Comparison of ENCODE assay signal across 16 cellular contexts in the genomic region with DNA sequence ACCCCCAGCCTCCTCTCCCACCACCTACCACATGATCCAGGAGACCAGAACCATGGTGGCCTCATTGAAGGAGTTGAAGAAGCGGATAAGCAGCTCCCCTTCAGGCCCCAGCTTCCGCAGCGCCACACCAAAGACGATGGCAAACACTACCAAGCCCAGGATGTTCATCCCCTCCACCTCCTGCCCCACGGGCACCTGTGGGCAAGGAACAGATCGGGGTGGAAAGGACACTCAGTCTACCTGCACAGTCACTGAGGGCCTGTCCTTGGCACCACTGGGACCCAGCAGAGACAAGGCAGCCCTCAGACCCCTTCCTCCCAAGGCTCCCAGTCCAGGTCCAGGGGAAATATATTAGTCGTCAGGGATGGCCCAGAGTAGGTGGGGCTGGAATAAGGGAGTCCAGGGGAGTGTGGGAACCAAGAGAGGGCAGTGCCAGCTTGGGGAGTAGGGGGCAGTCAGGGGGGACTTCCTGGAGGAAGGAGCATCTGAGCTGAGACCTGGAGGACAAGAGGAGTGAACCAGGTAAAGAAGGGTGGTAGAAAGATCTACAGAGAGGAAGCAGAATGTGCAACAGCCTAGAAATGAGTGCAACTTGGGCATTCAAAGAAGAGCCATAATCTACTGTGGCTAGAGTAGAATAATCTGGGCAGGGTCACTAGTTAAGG. TPM values are rescaled to one million over a fixed set of nuclear protein-coding genes. Genes with fewer than 3 reads are reported as not detected.
DNase-seq lines count a peak whose midpoint lies in the region; ATAC-seq and TF ChIP-seq lines count a peak whose summit lies in the region.
"Had no signal": no experiment of that assay in that cellular context is flagged by ENCODE, and none has a peak within 500 bp of the region (broad histone marks: within the 10 kb centered on the region; RNA-seq: fewer than 3 reads in every experiment).

No MANE protein-coding gene starts in this region.

- H3K36me3 ChIP-seq in transverse colon = peaks cover 0 to 38% (median 13%) of the 10 kb centered on the region in 4 donors

- no peak overlapping the region for H3K4me3 ChIP-seq in transverse colon
- H3K4me3 ChIP-seq: HAP-1, hepatocyte, left ventricle myocardium inferior, Peyer's patch had no signal

- H3K27ac Mint-ChIP-seq in activated CD4-positive, alpha-beta T cell treated with anti-CD3 and anti-CD28 coated beads for 36 hours = peak overlapping the region; percentile 77
- H3K27ac Mint-ChIP-seq in HFFc6 (peak overlapping the region; percentile 60), nephron progenitor cell (peak overlapping the region; percentile 87)
- peak overlapping the region; percentile 98 for H3K27ac Mint-ChIP-seq in activated naive CD8-positive, alpha-beta T cell treated with anti-CD3 and anti-CD28 coated beads, Interleukin-2, amount 50 U/mL, for 24 hours

- no peak for TF ChIP-seq POLR2A in transverse colon (IDR thresholded peaks at IDR 0.05)

- no peak for ATAC-seq in activated CD4-positive, alpha-beta T cell treated with anti-CD3 and anti-CD28 coated beads for 36 hours
- no peak for ATAC-seq in activated naive CD8-positive, alpha-beta T cell treated with anti-CD3 and anti-CD28 coated beads, Interleukin-2, amount 50 U/mL, for 24 hours
- no peak for ATAC-seq in GM21619 (IDR thresholded peaks at IDR 0.05; ENCODE audit: unreplicated experiment)

- no peaks in the 10 kb centered on the region for H3K27me3 ChIP-seq in transverse colon
- H3K27me3 ChIP-seq: hepatocyte, Peyer's patch had no signal

- H3K4me1 ChIP-seq in transverse colon = peaks cover 0 to 41% (median 30%) of the 10 kb centered on the region in 4 donors

- no peaks in the 10 kb centered on the region for H3K9me3 ChIP-seq in transverse colon
- H3K9me3 ChIP-seq: HAP-1, left ventricle myocardium inferior, Peyer's patch had no signal

- intact Hi-C loops in activated CD4-positive, alpha-beta T cell treated with anti-CD3 and anti-CD28 coated beads for 36 hours (cut with DNase I, micrococcal nuclease) = no loop called here
- intact Hi-C loops in transverse colon (cut with DNase I; ENCODE audit: low total_unique reads) = no loop called here

- TF ChIP-seq CTCF in HFFc6 (IDR thresholded peaks at IDR 0.05) (no peak), nephron progenitor cell (IDR thresholded peaks at IDR 0.05) (no peak), transverse colon (IDR thresholded peaks at IDR 0.05) (no peak)

- POLR2A ChIA-PET in activated CD4-positive, alpha-beta T cell treated with anti-CD3 and anti-CD28 coated beads for 36 hours (lab: Charles Lee) = no interaction called here

- CTCF ChIA-PET in activated CD4-positive, alpha-beta T cell treated with anti-CD3 and anti-CD28 coated beads for 36 hours (lab: Charles Lee) = interaction anchor here (0.6 to 1.3 kb wide), 2 partner anchors 10 to 54 kb away, joined by 3 read pairs; no protein-coding TSS in a partner anchor

- DNase-seq in activated CD4-positive, alpha-beta T cell treated with anti-CD3 and anti-CD28 coated beads for 36 hours = no peak
- DNase-seq in activated CD4-positive, alpha-beta T cell treated with anti-CD3 and anti-CD28 coated beads for 1 hour = no peak
- DNase-seq in HFFc6 (no peak), nephron progenitor cell (no peak), retina (no peak), transverse colon (no peak)
- DNase-seq in activated naive CD8-positive, alpha-beta T cell treated with anti-CD3 and anti-CD28 coated beads, Interleukin-2, amount 50 U/mL, for 24 hours = no peak
- DNase-seq: activated CD8-positive, alpha-beta memory T cell treated with anti-CD3 and anti-CD28 coated beads, Interleukin-2, amount 50 U/mL, for 48 hours; DMS79; left ventricle myocardium inferior; NCI-H446 treated with DMSO at 0.1 percent for 48 hours; Peyer's patch; T1000 had no signal

- no peak overlapping the region for H3K27ac ChIP-seq in transverse colon
- H3K27ac ChIP-seq: hepatocyte, left ventricle myocardium inferior, Peyer's patch had no signal

- peaks cover 85% of the 10 kb centered on the region for H3K36me3 Mint-ChIP-seq in activated CD4-positive, alpha-beta T cell treated with anti-CD3 and anti-CD28 coated beads for 36 hours (ENCODE audit: low read depth)
- H3K36me3 Mint-ChIP-seq in HFFc6 (ENCODE audit: low read depth) (peaks cover 55% of the 10 kb centered on the region), nephron progenitor cell (ENCODE audit: low read depth) (peaks cover 35% of the 10 kb centered on the region)
- H3K36me3 Mint-ChIP-seq in activated naive CD8-positive, alpha-beta T cell treated with anti-CD3 and anti-CD28 coated beads, Interleukin-2, amount 50 U/mL, for 24 hours (ENCODE audit: low read depth) = peaks cover 84% of the 10 kb centered on the region

- WGBS in transverse colon (ENCODE audit: low coverage in 1 of 2), 2 donors = 94% methylated on average over 7 of the region's 7 CpGs; no CpG with 5 or more reads in 1 of the 2 donors

- in situ Hi-C loops in transverse colon (cut with MboI; ENCODE audit: low pct_ligation_motif_present in 1 of 4, low pct_unique_long_range_greater_than_20kb in 1 of 4, low sequenced_read_pairs in 3 of 4) = no loop called here

- no peaks in the 10 kb centered on the region for H3K9me3 Mint-ChIP-seq in activated CD4-positive, alpha-beta T cell treated with anti-CD3 and anti-CD28 coated beads for 36 hours (ENCODE audit: low read depth)
- H3K9me3 Mint-ChIP-seq in HFFc6 (no peaks in the 10 kb centered on the region), nephron progenitor cell (no peaks in the 10 kb centered on the region)
- H3K9me3 Mint-ChIP-seq in activated naive CD8-positive, alpha-beta T cell treated with anti-CD3 and anti-CD28 coated beads, Interleukin-2, amount 50 U/mL, for 24 hours = no peaks in the 10 kb centered on the region

- peak overlapping the region; percentile 94 for H3K4me3 Mint-ChIP-seq in activated CD4-positive, alpha-beta T cell treated with anti-CD3 and anti-CD28 coated beads for 36 hours
- H3K4me3 Mint-ChIP-seq in HFFc6 = peak overlapping the region; percentile 21; the same call in 1 of the 2 replicates
- peak overlapping the region; percentile 97 for H3K4me3 Mint-ChIP-seq in activated naive CD8-positive, alpha-beta T cell treated with anti-CD3 and anti-CD28 coated beads, Interleukin-2, amount 50 U/mL, for 24 hours
- H3K4me3 Mint-ChIP-seq in nephron progenitor cell = peak overlapping the region; percentile 93

- H3K27me3 Mint-ChIP-seq in activated CD4-positive, alpha-beta T cell treated with anti-CD3 and anti-CD28 coated beads for 36 hours = no peaks in the 10 kb centered on the region
- peaks cover 6% of the 10 kb centered on the region for H3K27me3 Mint-ChIP-seq in HFFc6 (ENCODE audit: insufficient read depth)
- H3K27me3 Mint-ChIP-seq in activated naive CD8-positive, alpha-beta T cell treated with anti-CD3 and anti-CD28 coated beads, Interleukin-2, amount 50 U/mL, for 24 hours = no peaks in the 10 kb centered on the region
- H3K27me3 Mint-ChIP-seq in nephron progenitor cell (ENCODE audit: low read depth, poor library complexity) = peaks cover 8% of the 10 kb centered on the region

- TF ChIP-seq EP300 in transverse colon (IDR thresholded peaks at IDR 0.05; ENCODE audit: low read depth) = no peak

- H3K4me1 Mint-ChIP-seq in activated CD4-positive, alpha-beta T cell treated with anti-CD3 and anti-CD28 coated beads for 36 hours = peaks cover 28% of the 10 kb centered on the region
- H3K4me1 Mint-ChIP-seq in HFFc6 (ENCODE audit: low read depth) = peaks cover 52% of the 10 kb centered on the region
- peaks cover 52% of the 10 kb centered on the region for H3K4me1 Mint-ChIP-seq in activated naive CD8-positive, alpha-beta T cell treated with anti-CD3 and anti-CD28 coated beads, Interleukin-2, amount 50 U/mL, for 24 hours
- peaks cover 52% of the 10 kb centered on the region for H3K4me1 Mint-ChIP-seq in nephron progenitor cell

RNA-seq across cellular contexts. Expression of gene SLC1A5, which starts 5.9 kb away (rescaled TPM):
- 100 to 1,000 TPM; 200 to 227 TPM for total RNA-seq in activated CD4-positive, alpha-beta T cell treated with anti-CD3 and anti-CD28 coated beads for 36 hours
- 100 to 1,000 TPM; 263 to 310 (median 281) TPM for total RNA-seq in HFFc6 (2021; fragmentation: NEBNext Ultra II Directional; extraction: Animal tissue kit (Norgen Biotek cat#: 25700))
- total RNA-seq in transverse colon = 100 to 1,000 TPM in 1 of 4 donors, 10 to 100 TPM in 3; 19.8 to 104 (median 91.4) TPM

RNA-seq across cellular contexts. Expression of gene STRN4, which starts 36.2 kb away (rescaled TPM):
- 10 to 100 TPM; 56.4 to 56.8 TPM for total RNA-seq in activated CD4-positive, alpha-beta T cell treated with anti-CD3 and anti-CD28 coated beads for 36 hours
- 10 to 100 TPM; 53.6 to 60.8 (median 58.3) TPM for total RNA-seq in HFFc6 (2021; fragmentation: NEBNext Ultra II Directional; extraction: Animal tissue kit (Norgen Biotek cat#: 25700))
- total RNA-seq in transverse colon = 100 to 1,000 TPM in 3 of 4 donors, 10 to 100 TPM in 1; 81.6 to 306 (median 174) TPM

RNA-seq across cellular contexts. Expression of gene FKRP, which starts 36.6 kb away (rescaled TPM):
- 10 to 100 TPM; 12.1 to 16.2 TPM for total RNA-seq in activated CD4-positive, alpha-beta T cell treated with anti-CD3 and anti-CD28 coated beads for 36 hours
- total RNA-seq in HFFc6 (2021; fragmentation: NEBNext Ultra II Directional; extraction: Animal tissue kit (Norgen Biotek cat#: 25700)) = 10 to 100 TPM; 31.4 to 36.8 (median 33.2) TPM
- 10 to 100 TPM in 3 of 4 donors, 1 to 10 TPM in 1; 9.7 to 16.1 (median 11.8) TPM for total RNA-seq in transverse colon

Comparison
In these comparisons a context has a peak if more than half of its experiments do, and no peak if none do; other contexts are left out.
1. H3K4me3 Mint-ChIP-seq: peak in every context shown above with its lines; median percentile 97 in activated naive CD8-positive, alpha-beta T cell treated with anti-CD3 and anti-CD28 coated beads, Interleukin-2, amount 50 U/mL, for 24 hours; 94 in activated CD4-positive, alpha-beta T cell treated with anti-CD3 and anti-CD28 coated beads for 36 hours; 93 in nephron progenitor cell; 21 in HFFc6.